ENCODE assay signal across 16 cellular contexts in the genomic region with DNA sequence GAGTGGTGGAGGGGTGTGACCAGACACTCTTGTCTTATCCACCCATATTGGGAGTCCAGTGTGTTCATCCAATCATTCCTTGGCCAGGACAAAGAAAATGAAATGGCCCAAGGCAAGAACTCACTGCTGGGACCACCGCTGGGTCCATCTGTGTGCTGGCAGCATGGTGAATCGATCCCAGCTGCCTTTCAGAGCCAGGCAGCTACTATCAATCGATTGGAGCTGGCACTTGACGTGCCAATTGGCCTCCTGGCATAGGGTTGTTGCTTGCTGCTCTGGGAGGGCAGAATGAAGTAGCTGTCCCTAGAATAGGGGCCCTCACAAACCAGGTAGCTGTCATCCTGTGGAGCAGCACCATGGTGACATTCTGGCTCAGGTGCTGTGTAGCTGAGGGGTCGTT. TPM values are rescaled to one million over a fixed set of nuclear protein-coding genes. Genes with fewer than 3 reads are reported as not detected.
DNase-seq lines count a peak whose midpoint lies in the region; ATAC-seq, FAIRE-seq and TF ChIP-seq lines count a peak whose summit lies in the region.
"Had no signal": no experiment of that assay in that cellular context is flagged by ENCODE, and none has a peak within 500 bp of the region (broad histone marks: within the 10 kb centered on the region; RNA-seq: fewer than 3 reads in every experiment).

No MANE protein-coding gene starts in this region.

- DNase-seq in activated naive CD4-positive, alpha-beta T cell treated with anti-CD3 and anti-CD28 coated beads, Interleukin-2, amount 50 U/mL, for 72 hours (ENCODE audit: low spot score in 2 of 2), result no peak
- DNase-seq in activated T-helper 1 cell treated with anti-CD3 and anti-CD28 coated beads, Interleukin-12 subunit alpha, Interleukin-12 subunit beta, Interleukin-2, Interleukin-4 antibody, amounts not matched to agents 30 ng/mL and 10 ng/mL and 1 ng/mL, durations not matched to agents 14 hours and 24 hours and 36 hours (ENCODE audit: low spot score), result no peak
- DNase-seq in HepG2 (ENCODE audit: low spot score) (no peak), dorsolateral prefrontal cortex (no peak), upper lobe of right lung (no peak)
- DNase-seq in stimulated activated naive B cell treated with anti-CD40 and anti-IgM and Interleukin-4, amounts not matched to agents 10 μg/mL and 1 μg/mL and 100 μg/mL, for 72 hours, result no peak
- DNase-seq: midbrain, NCI-H2029 treated with DMSO at 0.1 percent for 48 hours, NCI-H510A treated with DMSO at 0.1 percent for 48 hours had no signal

- 94% methylated on average over 2 of the region's 5 CpGs for WGBS in HepG2 (ENCODE audit: low lambda C conversion rate)

- H3K9me3 Mint-ChIP-seq in activated naive CD4-positive, alpha-beta T cell treated with anti-CD3 and anti-CD28 coated beads, Interleukin-2, amount 50 U/mL, for 24 hours, result no peaks in the 10 kb centered on the region
- H3K9me3 Mint-ChIP-seq in activated naive CD4-positive, alpha-beta T cell treated with anti-CD3 and anti-CD28 coated beads, Interleukin-2, amount 50 U/mL, for 72 hours, result no peaks in the 10 kb centered on the region
- H3K9me3 Mint-ChIP-seq in activated T-helper 1 cell treated with anti-CD3 and anti-CD28 coated beads, Interleukin-12 subunit alpha, Interleukin-12 subunit beta, Interleukin-2, Interleukin-4 antibody, amounts not matched to agents 30 ng/mL and 10 ng/mL and 1 ng/mL, durations not matched to agents 14 hours and 24 hours and 36 hours, result no peaks in the 10 kb centered on the region
- no peaks in the 10 kb centered on the region for H3K9me3 Mint-ChIP-seq in stimulated activated naive B cell treated with anti-CD40 and anti-IgM and Interleukin-4, amounts not matched to agents 10 μg/mL and 1 μg/mL and 100 μg/mL, for 72 hours

- no peak for TF ChIP-seq RAD21 in HepG2 (CRISPR knock-in tag; IDR thresholded peaks at IDR 0.05)

- no peaks in the 10 kb centered on the region for H4K20me1 ChIP-seq in HepG2 (ENCODE audit: insufficient read depth, low read length)

- H3K4me3 Mint-ChIP-seq in activated naive CD4-positive, alpha-beta T cell treated with anti-CD3 and anti-CD28 coated beads, Interleukin-2, amount 50 U/mL, for 24 hours, result peak overlapping the region; percentile 91
- peak overlapping the region; percentile 84 for H3K4me3 Mint-ChIP-seq in activated T-helper 1 cell treated with anti-CD3 and anti-CD28 coated beads, Interleukin-12 subunit alpha, Interleukin-12 subunit beta, Interleukin-2, Interleukin-4 antibody, amounts not matched to agents 30 ng/mL and 10 ng/mL and 1 ng/mL, durations not matched to agents 14 hours and 24 hours and 36 hours
- peak overlapping the region; percentile 86 to 87 for H3K4me3 Mint-ChIP-seq in stimulated activated naive B cell treated with anti-CD40 and anti-IgM and Interleukin-4, amounts not matched to agents 10 μg/mL and 1 μg/mL and 100 μg/mL, for 72 hours

- 0 out of 5 replicates have a peak, but pooled peaks cover 0 to under 1% of the 10 kb centered on the region in 2 experiments for H3K36me3 ChIP-seq in HepG2 (replicated peaks in 1 of 2; ENCODE audit: control insufficient read depth in 1 of 2, insufficient read depth in 2 of 2, low read length in 2 of 2)
- H3K36me3 ChIP-seq in upper lobe of right lung, result no peaks in the 10 kb centered on the region
- H3K36me3 ChIP-seq: pancreas had no signal

- peaks cover 27% of the 10 kb centered on the region for H3K4me1 Mint-ChIP-seq in activated naive CD4-positive, alpha-beta T cell treated with anti-CD3 and anti-CD28 coated beads, Interleukin-2, amount 50 U/mL, for 24 hours
- H3K4me1 Mint-ChIP-seq in activated T-helper 1 cell treated with anti-CD3 and anti-CD28 coated beads, Interleukin-12 subunit alpha, Interleukin-12 subunit beta, Interleukin-2, Interleukin-4 antibody, amounts not matched to agents 30 ng/mL and 10 ng/mL and 1 ng/mL, durations not matched to agents 14 hours and 24 hours and 36 hours (ENCODE audit: low read depth), result peaks cover 22% of the 10 kb centered on the region
- H3K4me1 Mint-ChIP-seq in stimulated activated naive B cell treated with anti-CD40 and anti-IgM and Interleukin-4, amounts not matched to agents 10 μg/mL and 1 μg/mL and 100 μg/mL, for 72 hours, result peaks cover 29 to 36% of the 10 kb centered on the region in 2 donors

- CTCF ChIA-PET in HepG2 (lab: Yijun Ruan, JAX; ENCODE audit: low intra/inter-chr PET ratio, low total read pairs), result no interaction called here

- BruUV-seq in HepG2 (replicated peaks; lab: Mats Ljungman, UMichigan), result no TSS peak

- intact Hi-C loops in activated T-helper 1 cell treated with anti-CD3 and anti-CD28 coated beads, Interleukin-12 subunit alpha, Interleukin-12 subunit beta, Interleukin-2, Interleukin-4 antibody, amounts not matched to agents 30 ng/mL and 10 ng/mL and 1 ng/mL, durations not matched to agents 14 hours and 24 hours and 36 hours (cut with micrococcal nuclease), result no loop called here
- intact Hi-C loops in HepG2 (cut with micrococcal nuclease; ENCODE audit: unreplicated experiment), result loop anchor here (10.0 kb wide), 1 partner anchor 57 kb away; no protein-coding TSS in a partner anchor
- intact Hi-C loops in dorsolateral prefrontal cortex (cut with DNase I), result no loop called here
- intact Hi-C loops in upper lobe of right lung (cut with DNase I), result no loop called here

- no peak for TF ChIP-seq POLR2A in HepG2 (IDR thresholded peaks at IDR 0.05; ENCODE audit: insufficient read depth in 1 of 2, low read depth in 2 of 2, low read length in 2 of 2)

- POLR2A ChIA-PET in HepG2 (lab: Yijun Ruan, JAX), result no interaction called here

- H3K4me3 ChIP-seq in HepG2 (replicated peaks in 1 of 3; ENCODE audit: insufficient read depth in 1 of 3, low read depth in 2 of 3, low read length in 3 of 3) (peak overlapping the region in 1 of 3 experiments; percentile 2; a peak in 1 of 6 replicates), dorsolateral prefrontal cortex (peak overlapping the region in 3 of 59 donors; percentile 83 to 87 (median 86)), upper lobe of right lung (no peak overlapping the region)
- H3K4me3 ChIP-seq: hepatocyte had no signal

- H3K27ac Mint-ChIP-seq in activated naive CD4-positive, alpha-beta T cell treated with anti-CD3 and anti-CD28 coated beads, Interleukin-2, amount 50 U/mL, for 24 hours, result no peak overlapping the region
- no peak overlapping the region for H3K27ac Mint-ChIP-seq in activated naive CD4-positive, alpha-beta T cell treated with anti-CD3 and anti-CD28 coated beads, Interleukin-2, amount 50 U/mL, for 72 hours
- no peak overlapping the region for H3K27ac Mint-ChIP-seq in activated T-helper 1 cell treated with anti-CD3 and anti-CD28 coated beads, Interleukin-12 subunit alpha, Interleukin-12 subunit beta, Interleukin-2, Interleukin-4 antibody, amounts not matched to agents 30 ng/mL and 10 ng/mL and 1 ng/mL, durations not matched to agents 14 hours and 24 hours and 36 hours
- no peak overlapping the region for H3K27ac Mint-ChIP-seq in stimulated activated naive B cell treated with anti-CD40 and anti-IgM and Interleukin-4, amounts not matched to agents 10 μg/mL and 1 μg/mL and 100 μg/mL, for 72 hours

- TF ChIP-seq CTCF in HepG2 (CRISPR knock-in tag; IDR thresholded peaks at IDR 0.05) (no peak), dorsolateral prefrontal cortex (IDR thresholded peaks at IDR 0.05 in 54 of 56, conservative IDR thresholded peaks at IDR 0.05 in 2 of 56; ENCODE audit: low read depth in 1 of 56, partially characterized antibody in 56 of 56) (no peak), upper lobe of right lung (IDR thresholded peaks at IDR 0.05) (no peak)

- no peaks in the 10 kb centered on the region for H3K27me3 Mint-ChIP-seq in activated naive CD4-positive, alpha-beta T cell treated with anti-CD3 and anti-CD28 coated beads, Interleukin-2, amount 50 U/mL, for 24 hours
- H3K27me3 Mint-ChIP-seq in activated T-helper 1 cell treated with anti-CD3 and anti-CD28 coated beads, Interleukin-12 subunit alpha, Interleukin-12 subunit beta, Interleukin-2, Interleukin-4 antibody, amounts not matched to agents 30 ng/mL and 10 ng/mL and 1 ng/mL, durations not matched to agents 14 hours and 24 hours and 36 hours (ENCODE audit: insufficient read depth), result peaks cover 32% of the 10 kb centered on the region
- H3K27me3 Mint-ChIP-seq in stimulated activated naive B cell treated with anti-CD40 and anti-IgM and Interleukin-4, amounts not matched to agents 10 μg/mL and 1 μg/mL and 100 μg/mL, for 72 hours, result peaks cover 18 to 19% of the 10 kb centered on the region in 2 donors

- peaks cover 18% of the 10 kb centered on the region for H3K79me2 ChIP-seq in HepG2 (ENCODE audit: insufficient read depth, low read length)

- H3K27me3 ChIP-seq in HepG2 (ENCODE audit: control insufficient read depth in 1 of 2, insufficient read depth in 2 of 2, low read length in 2 of 2) (peaks cover 0 to 5% of the 10 kb centered on the region in 2 experiments; a peak in 2 of 5 replicates), dorsolateral prefrontal cortex (no peaks in the 10 kb centered on the region), upper lobe of right lung (no peaks in the 10 kb centered on the region)
- H3K27me3 ChIP-seq: pancreas had no signal

- H3K4me2 ChIP-seq in HepG2 (ENCODE audit: low read depth, low read length), result peak overlapping the region; percentile 95

- H3K9ac ChIP-seq in HepG2 (ENCODE audit: insufficient read depth, low read depth, low read length), result no peak overlapping the region

- TF ChIP-seq EP300 in HepG2 (IDR thresholded peaks at IDR 0.05; ENCODE audit: low read depth in 2 of 2, low read length in 2 of 2), result no peak
- no peak for TF ChIP-seq EP300 in HepG2 (CRISPR knock-in tag; IDR thresholded peaks at IDR 0.05; ENCODE audit: borderline replicate concordance)

- no peak for ATAC-seq in activated naive CD4-positive, alpha-beta T cell treated with anti-CD3 and anti-CD28 coated beads, Interleukin-2, amount 50 U/mL, for 72 hours
- ATAC-seq in HepG2 (no peak), upper lobe of right lung (no peak), GM19455 (IDR thresholded peaks at IDR 0.05; ENCODE audit: unreplicated experiment) (no peak)
- ATAC-seq in stimulated activated naive B cell treated with anti-CD40 and anti-IgM and Interleukin-4, amounts not matched to agents 10 μg/mL and 1 μg/mL and 100 μg/mL, for 72 hours (replicated peaks), result no peak
- ATAC-seq: activated CD4-positive, CD25-positive, alpha-beta regulatory T cell treated with anti-CD3 and anti-CD28 coated beads, Interleukin-2, amount 50 U/mL, for 24 hours; pancreas; Right ventricle myocardium inferior had no signal

- H3K4me1 ChIP-seq in HepG2 (ENCODE audit: insufficient read depth, low read length), result peaks cover 70% of the 10 kb centered on the region
- peaks cover 33% of the 10 kb centered on the region for H3K4me1 ChIP-seq in upper lobe of right lung

- no peaks in the 10 kb centered on the region for H3K36me3 Mint-ChIP-seq in activated naive CD4-positive, alpha-beta T cell treated with anti-CD3 and anti-CD28 coated beads, Interleukin-2, amount 50 U/mL, for 24 hours
- peaks cover 0 to 10% of the 10 kb centered on the region in 2 donors for H3K36me3 Mint-ChIP-seq in activated naive CD4-positive, alpha-beta T cell treated with anti-CD3 and anti-CD28 coated beads, Interleukin-2, amount 50 U/mL, for 72 hours
- H3K36me3 Mint-ChIP-seq in activated T-helper 1 cell treated with anti-CD3 and anti-CD28 coated beads, Interleukin-12 subunit alpha, Interleukin-12 subunit beta, Interleukin-2, Interleukin-4 antibody, amounts not matched to agents 30 ng/mL and 10 ng/mL and 1 ng/mL, durations not matched to agents 14 hours and 24 hours and 36 hours (ENCODE audit: low read depth), result no peaks in the 10 kb centered on the region
- peaks cover 0 to 4% of the 10 kb centered on the region in 2 donors for H3K36me3 Mint-ChIP-seq in stimulated activated naive B cell treated with anti-CD40 and anti-IgM and Interleukin-4, amounts not matched to agents 10 μg/mL and 1 μg/mL and 100 μg/mL, for 72 hours

- no peak for FAIRE-seq in HepG2 (lab: Jason Lieb, UNC)
- FAIRE-seq: endometrium, pancreas had no signal

- H3K9me3 ChIP-seq in HepG2 (ENCODE audit: low read length), result no peaks in the 10 kb centered on the region
- no peaks in the 10 kb centered on the region for H3K9me3 ChIP-seq in upper lobe of right lung
- H3K9me3 ChIP-seq: pancreas had no signal

- no peak overlapping the region for H2AFZ ChIP-seq in HepG2 (ENCODE audit: low read length)
- H2AFZ ChIP-seq: hepatocyte had no signal

- H3K27ac ChIP-seq in HepG2 (ENCODE audit: extremely low read length, insufficient read depth, low read length) (no peak overlapping the region), dorsolateral prefrontal cortex (no peak overlapping the region), upper lobe of right lung (no peak overlapping the region)
- H3K27ac ChIP-seq: hepatocyte, pancreas had no signal

- in situ Hi-C loops in HepG2 (cut with HindIII; ENCODE audit: extremely low pct_ligation_motif_present, low pct_unique_long_range_greater_than_20kb), result no loop called here

RNA-seq across cellular contexts. Expression of gene ARVCF, which starts 1.4 kb away (rescaled TPM):
- total RNA-seq in activated naive CD4-positive, alpha-beta T cell treated with anti-CD3 and anti-CD28 coated beads, Interleukin-2, amount 50 U/mL, for 72 hours, result 1 to 10 TPM; 1.9 to 4.3 TPM
- 2.4 and 3.1 TPM in 2 replicates for total RNA-seq in activated T-helper 1 cell treated with anti-CD3 and anti-CD28 coated beads, Interleukin-12 subunit alpha, Interleukin-12 subunit beta, Interleukin-2, Interleukin-4 antibody, amounts not matched to agents 30 ng/mL and 10 ng/mL and 1 ng/mL, durations not matched to agents 14 hours and 24 hours and 36 hours
- total RNA-seq in HepG2 (2016; rRNA removed; fragmentation: Illumina TruSeq; extraction: Trizol) (10.4 and 17.7 TPM in 2 replicates), dorsolateral prefrontal cortex (10 to 100 TPM; 14.8 to 57.2 (median 32.4) TPM), upper lobe of right lung (25.4 TPM)
- total RNA-seq in HepG2 (2016; cell fraction: cytosol; rRNA removed; fragmentation: Illumina TruSeq; extraction: Trizol; ENCODE audit: low read depth), result 3.9 and 4.0 TPM in 2 replicates
- 8.1 and 18.0 TPM in 2 replicates for total RNA-seq in HepG2 (2016; cell fraction: insoluble cytoplasmic fraction; rRNA removed; fragmentation: Illumina TruSeq; extraction: Trizol)
- 3.8 and 4.0 TPM in 2 replicates for total RNA-seq in HepG2 (2016; cell fraction: membrane; rRNA removed; fragmentation: Illumina TruSeq; extraction: Trizol)
- 20.2 and 20.4 TPM in 2 replicates for total RNA-seq in HepG2 (2016; cell fraction: nucleus; rRNA removed; fragmentation: Illumina TruSeq; extraction: Trizol)
- 16.4 and 23.8 TPM in 2 replicates for polyA plus RNA-seq in HepG2 (2011; rRNA removed)
- polyA plus RNA-seq in HepG2 (2011; cell fraction: cytosol; rRNA removed), result 8.4 and 13.1 TPM in 2 replicates
- polyA plus RNA-seq in HepG2 (2011; cell fraction: nucleus; rRNA removed), result 152 and 182 TPM in 2 replicates
- 11.1 and 12.4 TPM in 2 replicates for polyA plus RNA-seq in HepG2 (2012)
- polyA plus RNA-seq in HepG2 (2016; cell fraction: cytosol; fragmentation: Illumina TruSeq; extraction: Trizol; ENCODE audit: low read depth), result 0.99 and 1.4 TPM in 2 replicates
- 8.5 and 10.9 TPM in 2 replicates for polyA plus RNA-seq in HepG2 (2016; cell fraction: insoluble cytoplasmic fraction; fragmentation: Illumina TruSeq; extraction: Trizol; ENCODE audit: low read depth)
- polyA plus RNA-seq in HepG2 (2016; cell fraction: membrane; fragmentation: Illumina TruSeq; extraction: Trizol; ENCODE audit: low read depth), result 2.0 and 2.3 TPM in 2 replicates
- 42.2 and 48.6 TPM in 2 replicates for polyA plus RNA-seq in HepG2 (2016; cell fraction: nucleus; fragmentation: Illumina TruSeq; extraction: Trizol; ENCODE audit: insufficient read depth, low read depth)
- polyA minus RNA-seq in HepG2 (2011; rRNA and poly(A)+ RNA removed; ENCODE audit: low replicate concordance), result 1.2 and 26.6 TPM in 2 replicates
- polyA minus RNA-seq in HepG2 (2011; cell fraction: cytosol; rRNA and poly(A)+ RNA removed), result 9.2 and 12.0 TPM in 2 replicates
- 28.6 and 29.7 TPM in 2 replicates for polyA minus RNA-seq in HepG2 (2011; cell fraction: nucleus; rRNA and poly(A)+ RNA removed)

RNA-seq across cellular contexts. Expression of gene TANGO2, which starts 2.9 kb away (rescaled TPM):
- 10 to 100 TPM; 19.1 to 19.3 TPM for total RNA-seq in activated naive CD4-positive, alpha-beta T cell treated with anti-CD3 and anti-CD28 coated beads, Interleukin-2, amount 50 U/mL, for 72 hours
- total RNA-seq in activated T-helper 1 cell treated with anti-CD3 and anti-CD28 coated beads, Interleukin-12 subunit alpha, Interleukin-12 subunit beta, Interleukin-2, Interleukin-4 antibody, amounts not matched to agents 30 ng/mL and 10 ng/mL and 1 ng/mL, durations not matched to agents 14 hours and 24 hours and 36 hours, result 29.2 and 30.0 TPM in 2 replicates
- total RNA-seq in HepG2 (2016; rRNA removed; fragmentation: Illumina TruSeq; extraction: Trizol) (12.1 and 12.9 TPM in 2 replicates), dorsolateral prefrontal cortex (10 to 100 TPM; 45.5 to 81.1 (median 59.7) TPM), upper lobe of right lung (37.8 TPM)
- total RNA-seq in HepG2 (2016; cell fraction: cytosol; rRNA removed; fragmentation: Illumina TruSeq; extraction: Trizol; ENCODE audit: low read depth), result 7.0 and 7.5 TPM in 2 replicates
- 11.8 and 12.2 TPM in 2 replicates for total RNA-seq in HepG2 (2016; cell fraction: insoluble cytoplasmic fraction; rRNA removed; fragmentation: Illumina TruSeq; extraction: Trizol)
- 17.5 and 20.9 TPM in 2 replicates for total RNA-seq in HepG2 (2016; cell fraction: membrane; rRNA removed; fragmentation: Illumina TruSeq; extraction: Trizol)
- 7.2 and 10.6 TPM in 2 replicates for total RNA-seq in HepG2 (2016; cell fraction: nucleus; rRNA removed; fragmentation: Illumina TruSeq; extraction: Trizol)
- polyA plus RNA-seq in HepG2 (2011; rRNA removed), result 14.8 and 20.8 TPM in 2 replicates
- polyA plus RNA-seq in HepG2 (2011; cell fraction: cytosol; rRNA removed), result 17.4 and 18.3 TPM in 2 replicates
- 24.2 and 25.5 TPM in 2 replicates for polyA plus RNA-seq in HepG2 (2011; cell fraction: nucleus; rRNA removed)
- polyA plus RNA-seq in HepG2 (2012), result 5.0 and 9.6 TPM in 2 replicates
- 8.1 TPM in 2 replicates for polyA plus RNA-seq in HepG2 (2016; cell fraction: cytosol; fragmentation: Illumina TruSeq; extraction: Trizol; ENCODE audit: low read depth)
- polyA plus RNA-seq in HepG2 (2016; cell fraction: insoluble cytoplasmic fraction; fragmentation: Illumina TruSeq; extraction: Trizol; ENCODE audit: low read depth), result 10.1 and 14.2 TPM in 2 replicates
- 14.1 and 15.1 TPM in 2 replicates for polyA plus RNA-seq in HepG2 (2016; cell fraction: membrane; fragmentation: Illumina TruSeq; extraction: Trizol; ENCODE audit: low read depth)
- 17.4 and 18.4 TPM in 2 replicates for polyA plus RNA-seq in HepG2 (2016; cell fraction: nucleus; fragmentation: Illumina TruSeq; extraction: Trizol; ENCODE audit: insufficient read depth, low read depth)
- polyA minus RNA-seq in HepG2 (2011; rRNA and poly(A)+ RNA removed; ENCODE audit: low replicate concordance), result 34.8 and 39.9 TPM in 2 replicates
- 9.8 and 10.9 TPM in 2 replicates for polyA minus RNA-seq in HepG2 (2011; cell fraction: cytosol; rRNA and poly(A)+ RNA removed)
- polyA minus RNA-seq in HepG2 (2011; cell fraction: nucleus; rRNA and poly(A)+ RNA removed), result 8.9 and 9.0 TPM in 2 replicates
